8 cellular contexts compared by ENCODE assay signal in the genomic region with DNA sequence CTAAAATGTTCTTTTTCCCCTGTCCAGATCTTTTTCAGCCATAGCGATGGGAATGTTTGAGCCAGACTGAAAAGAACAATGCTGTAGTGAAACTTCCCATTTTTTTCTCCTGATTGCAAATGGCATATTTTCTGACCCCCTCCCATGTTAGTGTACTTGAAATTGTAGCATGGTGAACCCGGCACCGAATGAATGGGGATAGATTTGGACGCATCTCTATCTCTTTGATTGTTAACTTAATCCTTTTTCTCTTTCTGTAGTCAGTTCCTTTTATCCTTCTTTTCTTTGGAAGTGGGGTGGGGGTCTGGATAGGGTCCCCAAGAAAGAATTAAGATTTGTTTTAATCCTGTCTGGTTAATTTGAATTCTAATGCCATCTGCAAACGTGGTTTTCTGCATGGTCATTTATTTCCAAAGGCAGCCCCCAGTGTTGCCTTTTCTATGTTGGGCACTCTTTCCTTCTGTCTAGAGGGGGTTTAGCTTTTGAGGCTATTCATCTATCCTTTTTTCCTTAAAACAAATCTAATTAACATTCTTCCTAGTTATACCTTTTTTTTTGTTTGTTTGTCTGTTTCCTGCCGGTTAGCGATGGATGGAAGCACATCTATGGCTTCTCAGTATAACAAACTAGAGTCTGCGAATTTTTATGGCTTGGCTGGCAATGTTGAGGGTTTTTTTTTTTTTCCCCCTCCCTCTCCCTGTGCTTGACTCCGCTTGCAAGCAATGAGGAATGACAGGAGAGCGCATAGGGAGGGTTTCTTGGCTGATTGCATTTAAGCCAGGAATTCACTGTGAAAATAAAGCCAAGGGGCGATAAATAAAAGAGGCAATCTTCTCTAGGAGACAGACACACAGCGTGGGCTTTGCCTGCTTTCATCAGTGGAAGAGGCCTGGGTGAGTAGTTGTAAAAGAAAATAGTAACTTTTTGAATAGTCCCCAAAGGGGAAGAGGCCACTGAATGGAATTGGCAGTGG. TPM values are rescaled to one million over a fixed set of nuclear protein-coding genes. Genes with fewer than 3 reads are reported as not detected.
A peak's percentile ranks its signal among the peaks of the same experiment; 100 is the strongest.
DNase-seq lines count a peak whose midpoint lies in the region; ATAC-seq and TF ChIP-seq lines count a peak whose summit lies in the region.

No MANE protein-coding gene starts in this region.

- H3K36me3 ChIP-seq in RWPE2 (ENCODE audit: low read depth) (0 out of 2 replicates have a peak, but pooled peaks cover 8% of the 10 kb centered on the region), esophagus muscularis mucosa (no peaks in the 10 kb centered on the region), osteoblast (ENCODE audit: insufficient read depth, low read length) (no peaks in the 10 kb centered on the region)

- H3K4me3 ChIP-seq in RWPE2 (ENCODE audit: severe bottlenecking): peak overlapping the region; percentile 74
- peak overlapping the region; percentile 82 to 99 (median 88) for H3K4me3 ChIP-seq in esophagus muscularis mucosa
- peak overlapping the region; percentile 80 for H3K4me3 ChIP-seq in osteoblast (ENCODE audit: insufficient read depth, low read length)

- H3K9me3 ChIP-seq in RWPE2 (ENCODE audit: severe bottlenecking): no peaks in the 10 kb centered on the region
- no peaks in the 10 kb centered on the region for H3K9me3 ChIP-seq in esophagus muscularis mucosa
- H3K9me3 ChIP-seq in osteoblast (ENCODE audit: low read depth, low read length): no peaks in the 10 kb centered on the region

- H3K27ac ChIP-seq in RWPE2 (ENCODE audit: poor library complexity, severe bottlenecking) (peak overlapping the region; percentile 85), esophagus muscularis mucosa (replicated peaks in 1 of 4) (peak overlapping the region; percentile 88 to 98 (median 96)), osteoblast (ENCODE audit: low read depth, low read length) (peak overlapping the region; percentile 75)

- H3K27me3 ChIP-seq in RWPE2 (ENCODE audit: insufficient read depth, poor library complexity, severe bottlenecking) (no peaks in the 10 kb centered on the region), esophagus muscularis mucosa (no peaks in the 10 kb centered on the region), osteoblast (ENCODE audit: insufficient read depth, low read length) (no peaks in the 10 kb centered on the region)

- TF ChIP-seq POLR2A in esophagus muscularis mucosa (IDR thresholded peaks at IDR 0.05; ENCODE audit: low read depth): no peak

- ATAC-seq in RWPE2 (ENCODE audit: low read depth) (no peak), GM18873 (IDR thresholded peaks at IDR 0.05; ENCODE audit: low FRiP score, unreplicated experiment) (no peak), GM19035 (IDR thresholded peaks at IDR 0.05; ENCODE audit: unreplicated experiment) (no peak), HG02981 (IDR thresholded peaks at IDR 0.05; ENCODE audit: unreplicated experiment) (no peak), HG02571 (IDR thresholded peaks at IDR 0.05; ENCODE audit: unreplicated experiment) (no peak)

- TF ChIP-seq CTCF in RWPE2 (IDR thresholded peaks at IDR 0.05; ENCODE audit: poor library complexity, severe bottlenecking): no peak
- no peak for TF ChIP-seq CTCF in esophagus muscularis mucosa (IDR thresholded peaks at IDR 0.05)
- TF ChIP-seq CTCF in osteoblast (IDR thresholded peaks at IDR 0.05; ENCODE audit: extremely low read depth, low read depth, low read length): no peak

- H3K4me1 ChIP-seq in RWPE2 (ENCODE audit: insufficient read depth, poor library complexity, severe bottlenecking) (peaks cover 15% of the 10 kb centered on the region), esophagus muscularis mucosa (peaks cover 12 to 43% (median 37%) of the 10 kb centered on the region in 4 donors), osteoblast (ENCODE audit: insufficient read depth, low read length) (peaks cover 20% of the 10 kb centered on the region)

- peak overlapping the region; percentile 84 for H3K4me2 ChIP-seq in osteoblast (ENCODE audit: insufficient read depth, low read length)

- H2AFZ ChIP-seq in osteoblast (ENCODE audit: low read length): no peak overlapping the region

- TF ChIP-seq EP300 in esophagus muscularis mucosa (IDR thresholded peaks at IDR 0.05): no peak

- 24% methylated on average over 12 of the region's 12 CpGs for WGBS in esophagus muscularis mucosa

- intact Hi-C loops in esophagus muscularis mucosa (cut with DNase I): loop anchor here (5.0 to 10.0 kb wide), 4 partner anchors 172 to 390 kb away; a partner anchor contains a TSS

- DNase-seq in G401 (ENCODE audit: low spot score) (peak; percentile 34), RWPE2 (ENCODE audit: low spot score) (no peak), esophagus muscularis mucosa (ENCODE audit: extremely low spot score) (no peak), osteoblast (ENCODE audit: insufficient read length, low spot score, missing footprints) (peak; percentile 77)

- peaks cover 71% of the 10 kb centered on the region for H3K79me2 ChIP-seq in osteoblast (ENCODE audit: insufficient read depth, low read length)

- H4K20me1 ChIP-seq in osteoblast (ENCODE audit: insufficient read depth, low read length): peaks cover 47% of the 10 kb centered on the region

- in situ Hi-C loops in G401 (cut with HindIII; ENCODE audit: low sequenced_read_pairs): no loop called here

RNA-seq across cellular contexts. Expression of a gene that starts 2.5 kb away (rescaled TPM):
- 0.18 and 0.68 TPM in 2 replicates for total RNA-seq in G401 (2014; rRNA removed; shearing (Covaris generic))
- total RNA-seq in esophagus muscularis mucosa (10 to 100 TPM; 10.2 to 16.4 (median 12.5) TPM), osteoblast (10.0 and 10.5 TPM in 2 replicates)

Comparison
In these comparisons a context has a peak if more than half of its experiments do, and no peak if none do; other contexts are left out.
1. DNase-seq: peak in G401 (single experiment) and osteoblast (single experiment); none in RWPE2 (single experiment) and esophagus muscularis mucosa (single experiment).
2. Peak in every context shown above with its lines, with median percentiles within 50 percentile points of each other: H3K27ac ChIP-seq and H3K4me3 ChIP-seq.